8 cellular contexts compared by ENCODE assay signal in genomic region chr4:141636077-141636770, GRCh38. TPM values are rescaled to one million over a fixed set of nuclear protein-coding genes. Genes with fewer than 3 reads are reported as not detected.
DNase-seq lines count a peak whose midpoint lies in the region; ATAC-seq lines count a peak whose summit lies in the region.

Gene IL15 (plus strand): TSS chr4:141636583. CDS start chr4:141719465, 82,882 bp downstream.

- ATAC-seq in GM21737 (IDR thresholded peaks at IDR 0.05; ENCODE audit: unreplicated experiment), result peak; percentile 73
- ATAC-seq in memory B cell (ENCODE audit: low read depth), result peak; percentile 79

- H3K4me3 Mint-ChIP-seq in memory B cell, result peak within 1 kb of the TSS; percentile 95

- H3K9me3 Mint-ChIP-seq in memory B cell, result no peaks in the 10 kb centered on the region

- DNase-seq in GM04504 (ENCODE audit: low read depth) (peak; percentile 41), ecto neural progenitor cell (ENCODE audit: low spot score) (peak; percentile 58), memory B cell (ENCODE audit: low spot score in 2 of 2) (peak; percentile 48 to 52), GOT3 (lab: John Stamatoyannopoulos, UW) (no peak)
- peak; percentile 9 for DNase-seq in Jurkat, Clone E6-1 (ENCODE audit: low read depth, low spot score)
- DNase-seq in activated CD4-positive, alpha-beta T cell treated with anti-CD3 and anti-CD28 coated beads, Interleukin-2, amount 50 U/mL, for 4 hours, result peak; percentile 65 to 67
- DNase-seq in stimulated activated CD8-positive, alpha-beta memory T cell treated with anti-CD3 and anti-CD28 coated beads, Interleukin-12 subunit alpha, Interleukin-12 subunit beta, amount 100 ng/mL, for 4 hours (ENCODE audit: low read depth), result peak; percentile 54

- peaks cover 37% of the 10 kb centered on the region for H3K4me1 Mint-ChIP-seq in memory B cell

- no peaks in the 10 kb centered on the region for H3K36me3 Mint-ChIP-seq in memory B cell

- H3K27me3 Mint-ChIP-seq in memory B cell, result peaks cover under 1% of the 10 kb centered on the region

- peak within 1 kb of the TSS; percentile 70 for H3K4me3 ChIP-seq in Jurkat, Clone E6-1 (ENCODE audit: low read length)

- H3K27ac Mint-ChIP-seq in memory B cell, result peak within 1 kb of the TSS; percentile 93

RNA-seq across cellular contexts. Expression of gene IL15, which starts in this region (rescaled TPM):
- 1.7 TPM for polyA plus RNA-seq in Jurkat, Clone E6-1 (2012; ENCODE audit: insufficient read depth, insufficient read length)
